ENCODE assay signal across 8 cellular contexts in the genomic region with DNA sequence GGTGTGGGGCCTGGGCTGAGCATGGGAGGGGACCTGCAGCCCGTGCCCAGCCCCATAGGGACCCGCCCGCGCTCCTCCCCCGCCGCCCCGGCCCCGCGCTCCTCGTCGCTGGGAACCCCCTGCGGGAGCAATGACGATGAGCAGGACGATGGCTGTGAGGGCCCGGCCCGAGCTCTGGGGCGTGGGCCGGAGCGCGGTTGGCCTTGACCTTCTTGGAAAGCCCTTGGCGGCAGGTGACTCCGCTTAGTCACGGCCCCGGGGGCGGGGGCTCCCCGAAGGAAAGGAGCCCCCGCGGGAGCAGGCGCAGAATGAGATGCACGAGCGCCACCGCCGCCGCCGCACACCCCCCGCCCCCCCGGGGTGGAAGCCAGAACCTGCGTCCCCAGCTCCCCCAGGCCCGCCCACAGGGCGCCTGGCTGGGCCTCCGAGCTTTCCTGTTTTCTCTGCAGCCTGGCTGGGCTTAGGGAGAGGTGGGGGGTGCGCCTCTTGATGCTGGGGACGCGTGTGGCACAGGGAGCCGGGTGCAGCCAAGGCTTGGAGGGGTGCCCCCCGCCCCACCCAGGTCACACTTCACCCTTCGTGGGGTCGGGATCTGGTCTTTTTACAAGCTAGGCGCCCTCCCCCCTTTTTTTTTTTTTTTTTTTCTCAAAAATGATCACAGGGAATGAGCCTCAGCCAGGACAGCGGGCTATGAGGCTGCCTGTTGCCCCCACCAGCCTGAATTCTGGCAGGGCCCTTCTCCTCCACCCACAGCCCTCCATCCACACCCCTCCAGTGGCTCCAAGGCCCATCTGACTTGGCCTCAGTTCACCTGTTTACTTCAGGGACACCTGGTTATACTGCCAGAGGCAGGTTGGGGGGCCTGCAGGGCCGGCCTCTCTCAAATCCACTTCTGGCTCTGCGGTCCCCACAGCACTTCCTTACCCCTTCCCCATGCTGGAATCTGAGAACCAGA. TPM values are rescaled to one million over a fixed set of nuclear protein-coding genes. Genes with fewer than 3 reads are reported as not detected.
DNase-seq lines count a peak whose midpoint lies in the region; ATAC-seq and TF ChIP-seq lines count a peak whose summit lies in the region.

No MANE protein-coding gene starts in this region.

- TF ChIP-seq POLR2A in suprapubic skin (IDR thresholded peaks at IDR 0.05) = no peak

- H3K27ac Mint-ChIP-seq in CD4-positive, alpha-beta memory T cell = peak overlapping the region; percentile 88 to 95 (median 90)

- peaks cover 0 to 3% (median 0%) of the 10 kb centered on the region in 8 donors for H3K9me3 Mint-ChIP-seq in CD4-positive, alpha-beta memory T cell

- H3K27ac ChIP-seq in CD4-positive, alpha-beta memory T cell (ENCODE audit: low read depth, low read length) = peak overlapping the region; percentile 90
- H3K27ac ChIP-seq in neutrophil (peak overlapping the region; percentile 98), suprapubic skin (peak overlapping the region; percentile 98)

- TF ChIP-seq CTCF in neutrophil (IDR thresholded peaks at IDR 0.05) (peak; percentile 56), suprapubic skin (IDR thresholded peaks at IDR 0.05) (no peak)

- no peaks in the 10 kb centered on the region for H3K36me3 Mint-ChIP-seq in CD4-positive, alpha-beta memory T cell

- H3K27me3 ChIP-seq in CD4-positive, alpha-beta memory T cell (ENCODE audit: insufficient read depth, low read length) = no peaks in the 10 kb centered on the region
- H3K27me3 ChIP-seq in neutrophil (peaks cover 7% of the 10 kb centered on the region), suprapubic skin (no peaks in the 10 kb centered on the region)

- ATAC-seq in GM19455 (IDR thresholded peaks at IDR 0.05; ENCODE audit: unreplicated experiment) (peak; percentile 63), HG03571 (IDR thresholded peaks at IDR 0.05; ENCODE audit: unreplicated experiment) (peak; percentile 43)

- H3K4me3 ChIP-seq in CD4-positive, alpha-beta memory T cell (ENCODE audit: low read length in 2 of 2) = peak overlapping the region in 1 of 2 donors; percentile 18
- H3K4me3 ChIP-seq in neutrophil (ENCODE audit: low read depth in 1 of 2, low read length in 1 of 2) (peak overlapping the region; percentile 67 to 76), suprapubic skin (peak overlapping the region; percentile 61)

- peak; percentile 89 to 98 (median 91) for DNase-seq in CD4-positive, alpha-beta memory T cell
- DNase-seq in RPMI8226 (peak; percentile 96), foreskin melanocyte (peak; percentile 56), suprapubic skin (ENCODE audit: low spot score in 2 of 2) (peak; percentile 95)
- peak; percentile 98 for DNase-seq in activated effector memory CD4-positive, alpha-beta T cell treated with anti-CD3 and anti-CD28 coated beads, Interleukin-2, amount 50 U/mL, for 16 hours

- POLR2A ChIA-PET in CD4-positive, alpha-beta memory T cell (lab: Charles Lee; ENCODE audit: partially characterized antibody) = interaction anchor here (0.6 to 3.2 kb wide), 14 partner anchors 8 to 108 kb away, joined by 3 to 80 read pairs (median 4); a partner anchor contains a TSS

- peaks cover 46% of the 10 kb centered on the region for H3K4me1 ChIP-seq in CD4-positive, alpha-beta memory T cell (ENCODE audit: insufficient read depth, low read length)
- H3K4me1 ChIP-seq in neutrophil (ENCODE audit: control insufficient read depth in 1 of 2, insufficient read depth in 1 of 2, low read depth in 1 of 2, low read length in 1 of 2) (peaks cover 43 to 44% of the 10 kb centered on the region in 2 experiments), suprapubic skin (peaks cover 73% of the 10 kb centered on the region)

- no peaks in the 10 kb centered on the region for H3K36me3 ChIP-seq in CD4-positive, alpha-beta memory T cell (ENCODE audit: insufficient read depth, low read length)
- no peaks in the 10 kb centered on the region for H3K36me3 ChIP-seq in neutrophil
- no peaks in the 10 kb centered on the region for H3K36me3 ChIP-seq in suprapubic skin

- H3K4me3 Mint-ChIP-seq in CD4-positive, alpha-beta memory T cell = peak overlapping the region; percentile 45 to 74 (median 68)

- H3K27me3 Mint-ChIP-seq in CD4-positive, alpha-beta memory T cell = no peaks in the 10 kb centered on the region

- peaks cover 9 to 42% (median 17%) of the 10 kb centered on the region in 4 donors for H3K4me1 Mint-ChIP-seq in CD4-positive, alpha-beta memory T cell

- no peak for TF ChIP-seq EP300 in suprapubic skin (IDR thresholded peaks at IDR 0.05)

- CTCF ChIA-PET in CD4-positive, alpha-beta memory T cell (lab: Charles Lee; ENCODE audit: partially characterized antibody) = interaction anchor here (0.8 to 2.0 kb wide), 3 partner anchors 23 to 48 kb away, joined by 3 to 8 read pairs (median 4); a partner anchor contains a TSS

- intact Hi-C loops in CD4-positive, alpha-beta memory T cell (cut with micrococcal nuclease) = loop anchor here (1.0 to 10.0 kb wide), 4 partner anchors 18 to 249 kb away; a partner anchor contains a TSS

- no peaks in the 10 kb centered on the region for H3K9me3 ChIP-seq in CD4-positive, alpha-beta memory T cell (ENCODE audit: control insufficient read depth in 1 of 2, low read length in 2 of 2)
- no peaks in the 10 kb centered on the region for H3K9me3 ChIP-seq in neutrophil
- no peaks in the 10 kb centered on the region for H3K9me3 ChIP-seq in suprapubic skin

- 9% methylated on average over 15 of the region's 52 CpGs for WGBS in suprapubic skin

RNA-seq across cellular contexts. Expression of a gene that starts 17.9 kb away (rescaled TPM):
- 10 to 100 TPM; 36.0 to 36.2 TPM for total RNA-seq in CD4-positive, alpha-beta memory T cell
- polyA plus RNA-seq in CD4-positive, alpha-beta memory T cell = 10 to 100 TPM; 40.2 to 46.1 TPM
- 10 to 100 TPM in 3 of 4 donors, 1 to 10 TPM in 1; 9.3 to 29.4 (median 21.5) TPM for total RNA-seq in suprapubic skin

RNA-seq across cellular contexts. Expression of a gene that starts 18.1 kb away (rescaled TPM):
- 10 to 100 TPM; 19.6 to 27.2 TPM for total RNA-seq in CD4-positive, alpha-beta memory T cell
- polyA plus RNA-seq in CD4-positive, alpha-beta memory T cell = 10 to 100 TPM; 16.9 to 19.0 TPM
- 10 to 100 TPM; 13.2 to 23.8 (median 16.8) TPM for total RNA-seq in suprapubic skin

RNA-seq across cellular contexts. Expression of a gene that starts 24.3 kb away (rescaled TPM):
- 10 to 100 TPM; 58.8 to 62.3 TPM for total RNA-seq in CD4-positive, alpha-beta memory T cell
- 10 to 100 TPM; 48.1 to 49.7 TPM for polyA plus RNA-seq in CD4-positive, alpha-beta memory T cell
- 100 to 1,000 TPM; 103 to 202 (median 143) TPM for total RNA-seq in suprapubic skin
